1 cellular context compared by ENCODE assay signal in genomic region chr11:66480116-66480938, GRCh38.
TF ChIP-seq lines count a peak whose summit lies in the region.

Gene DPP3, plus strand, starts transcription at chr11:66480434. Its CDS starts 1,767 bp downstream, at chr11:66482201.

TF ChIP-seq in H1, 55 proteins besides CTCF, POLR2A, EP300 and RAD21 (continued from another document):
- TF ChIP-seq, protein P1, sequence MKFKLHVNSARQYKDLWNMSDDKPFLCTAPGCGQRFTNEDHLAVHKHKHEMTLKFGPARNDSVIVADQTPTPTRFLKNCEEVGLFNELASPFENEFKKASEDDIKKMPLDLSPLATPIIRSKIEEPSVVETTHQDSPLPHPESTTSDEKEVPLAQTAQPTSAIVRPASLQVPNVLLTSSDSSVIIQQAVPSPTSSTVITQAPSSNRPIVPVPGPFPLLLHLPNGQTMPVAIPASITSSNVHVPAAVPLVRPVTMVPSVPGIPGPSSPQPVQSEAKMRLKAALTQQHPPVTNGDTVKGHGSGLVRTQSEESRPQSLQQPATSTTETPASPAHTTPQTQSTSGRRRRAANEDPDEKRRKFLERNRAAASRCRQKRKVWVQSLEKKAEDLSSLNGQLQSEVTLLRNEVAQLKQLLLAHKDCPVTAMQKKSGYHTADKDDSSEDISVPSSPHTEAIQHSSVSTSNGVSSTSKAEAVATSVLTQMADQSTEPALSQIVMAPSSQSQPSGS (IDR thresholded peaks at IDR 0.05; ENCODE audit: low read length): no peak; the same call in 1 of the 2 replicates
- TF ChIP-seq JUND (IDR thresholded peaks at IDR 0.05; ENCODE audit: low read length) (no peak), RBBP5 (IDR thresholded peaks at IDR 0.05; ENCODE audit: borderline replicate concordance, low read depth, low read length) (peak; percentile 95), KDM4A (IDR thresholded peaks at IDR 0.05; ENCODE audit: low read depth, low read length, severe bottlenecking) (peak; percentile 6), POLR2AphosphoS5 (IDR thresholded peaks at IDR 0.05; ENCODE audit: low read depth, low read length) (0 out of 2 replicates have a peak, but pooled peaks have one; percentile 72), SP4 (IDR thresholded peaks at IDR 0.05; ENCODE audit: low read length) (peak; percentile 86), SP2 (IDR thresholded peaks at IDR 0.05; ENCODE audit: low read length) (peak; percentile 56), POU5F1 (IDR thresholded peaks at IDR 0.05; ENCODE audit: low read depth, low read length) (no peak), TEAD4 (IDR thresholded peaks at IDR 0.05; ENCODE audit: low read depth, low read length) (no peak), BACH1 (IDR thresholded peaks at IDR 0.05; ENCODE audit: low read length) (no peak), CHD1 (IDR thresholded peaks at IDR 0.05; ENCODE audit: low read depth, low read length) (no peak), TAF7 (optimal IDR thresholded peaks at IDR 0.05; ENCODE audit: borderline replicate concordance, low read depth, low read length) (peak; percentile 73), SP1 (IDR thresholded peaks at IDR 0.05; ENCODE audit: low read depth, low read length) (peak; percentile 88), RXRA (IDR thresholded peaks at IDR 0.05; ENCODE audit: insufficient read depth, low read depth, low read length) (no peak), GABPA (IDR thresholded peaks at IDR 0.05; ENCODE audit: borderline replicate concordance, insufficient read depth, low read length) (no peak), NRF1 (IDR thresholded peaks at IDR 0.05; ENCODE audit: low read depth, low read length) (no peak), SAP30 (IDR thresholded peaks at IDR 0.05; ENCODE audit: insufficient read depth, insufficient replicate concordance, low read length) (peak; percentile 66), FOSL1 (IDR thresholded peaks at IDR 0.05; ENCODE audit: insufficient read depth, low read depth, low read length) (no peak), CHD2 (IDR thresholded peaks at IDR 0.05; ENCODE audit: low read length) (peak; percentile 83), RFX5 (IDR thresholded peaks at IDR 0.05; ENCODE audit: borderline replicate concordance, low read depth, low read length) (no peak), RNF2 (IDR thresholded peaks at IDR 0.05; ENCODE audit: borderline replicate concordance, low read depth, low read length, missing control alignments, poor library complexity, severe bottlenecking) (no peak), KDM1A (IDR thresholded peaks at IDR 0.05; ENCODE audit: borderline replicate concordance, low read length) (peak; percentile 98), EGR1 (IDR thresholded peaks at IDR 0.05; ENCODE audit: borderline replicate concordance, low read depth, low read length) (peak; percentile 19; the same call in 1 of the 2 replicates), MAFK (IDR thresholded peaks at IDR 0.05; ENCODE audit: low read depth, low read length) (no peak), ZNF274 (IDR thresholded peaks at IDR 0.05; ENCODE audit: borderline replicate concordance, extremely low read depth, low read length) (no peak), TCF12 (IDR thresholded peaks at IDR 0.05; ENCODE audit: low read depth, low read length) (no peak), SRF (IDR thresholded peaks at IDR 0.05; ENCODE audit: low read depth, low read length) (no peak), JUN (IDR thresholded peaks at IDR 0.05; ENCODE audit: low read depth, low read length) (no peak), CBX5 (IDR thresholded peaks at IDR 0.05; ENCODE audit: low read depth, low read length) (no peak), SIRT6 (IDR thresholded peaks at IDR 0.05; ENCODE audit: low read length) (no peak), USF2 (IDR thresholded peaks at IDR 0.05; ENCODE audit: low read length) (no peak; the same call in 1 of the 2 replicates), KDM5A (IDR thresholded peaks at IDR 0.05; ENCODE audit: low read length) (no peak), MAX (IDR thresholded peaks at IDR 0.05) (peak; percentile 58), ASH2L (IDR thresholded peaks at IDR 0.05; ENCODE audit: low read length) (peak; percentile 69), SIN3A (conservative IDR thresholded peaks at IDR 0.05 in 1 of 2, IDR thresholded peaks at IDR 0.05 in 1 of 2; ENCODE audit: low read depth in 1 of 2, low read length in 2 of 2) (peak; percentile 94 to 95), YY1 (IDR thresholded peaks at IDR 0.05; ENCODE audit: low read depth, low read length) (peak; percentile 7; the same call in 1 of the 2 replicates), TAF1 (IDR thresholded peaks at IDR 0.05; ENCODE audit: low read depth, low read length) (peak; percentile 77), HDAC2 (IDR thresholded peaks at IDR 0.05; ENCODE audit: borderline replicate concordance in 1 of 2, low read depth in 2 of 2, low read length in 2 of 2) (peak in 1 of 2 experiments; percentile 74; a peak in 2 of 4 replicates), NANOG (IDR thresholded peaks at IDR 0.05; ENCODE audit: insufficient read depth, low read depth, low read length, poor library complexity, severe bottlenecking) (no peak), SIX5 (IDR thresholded peaks at IDR 0.05; ENCODE audit: low read depth, low read length) (no peak), BCL11A (IDR thresholded peaks at IDR 0.05; ENCODE audit: low read depth in 2 of 2, low read length in 2 of 2) (no peak), CREB1 (IDR thresholded peaks at IDR 0.05) (peak; percentile 64), SUZ12 (IDR thresholded peaks at IDR 0.05; ENCODE audit: low read length) (no peak), HDAC6 (IDR thresholded peaks at IDR 0.05; ENCODE audit: low read depth, low read length) (no peak), CBX8 (IDR thresholded peaks at IDR 0.05; ENCODE audit: borderline replicate concordance, low read depth, low read length) (no peak)
- TF ChIP-seq, protein P2, sequence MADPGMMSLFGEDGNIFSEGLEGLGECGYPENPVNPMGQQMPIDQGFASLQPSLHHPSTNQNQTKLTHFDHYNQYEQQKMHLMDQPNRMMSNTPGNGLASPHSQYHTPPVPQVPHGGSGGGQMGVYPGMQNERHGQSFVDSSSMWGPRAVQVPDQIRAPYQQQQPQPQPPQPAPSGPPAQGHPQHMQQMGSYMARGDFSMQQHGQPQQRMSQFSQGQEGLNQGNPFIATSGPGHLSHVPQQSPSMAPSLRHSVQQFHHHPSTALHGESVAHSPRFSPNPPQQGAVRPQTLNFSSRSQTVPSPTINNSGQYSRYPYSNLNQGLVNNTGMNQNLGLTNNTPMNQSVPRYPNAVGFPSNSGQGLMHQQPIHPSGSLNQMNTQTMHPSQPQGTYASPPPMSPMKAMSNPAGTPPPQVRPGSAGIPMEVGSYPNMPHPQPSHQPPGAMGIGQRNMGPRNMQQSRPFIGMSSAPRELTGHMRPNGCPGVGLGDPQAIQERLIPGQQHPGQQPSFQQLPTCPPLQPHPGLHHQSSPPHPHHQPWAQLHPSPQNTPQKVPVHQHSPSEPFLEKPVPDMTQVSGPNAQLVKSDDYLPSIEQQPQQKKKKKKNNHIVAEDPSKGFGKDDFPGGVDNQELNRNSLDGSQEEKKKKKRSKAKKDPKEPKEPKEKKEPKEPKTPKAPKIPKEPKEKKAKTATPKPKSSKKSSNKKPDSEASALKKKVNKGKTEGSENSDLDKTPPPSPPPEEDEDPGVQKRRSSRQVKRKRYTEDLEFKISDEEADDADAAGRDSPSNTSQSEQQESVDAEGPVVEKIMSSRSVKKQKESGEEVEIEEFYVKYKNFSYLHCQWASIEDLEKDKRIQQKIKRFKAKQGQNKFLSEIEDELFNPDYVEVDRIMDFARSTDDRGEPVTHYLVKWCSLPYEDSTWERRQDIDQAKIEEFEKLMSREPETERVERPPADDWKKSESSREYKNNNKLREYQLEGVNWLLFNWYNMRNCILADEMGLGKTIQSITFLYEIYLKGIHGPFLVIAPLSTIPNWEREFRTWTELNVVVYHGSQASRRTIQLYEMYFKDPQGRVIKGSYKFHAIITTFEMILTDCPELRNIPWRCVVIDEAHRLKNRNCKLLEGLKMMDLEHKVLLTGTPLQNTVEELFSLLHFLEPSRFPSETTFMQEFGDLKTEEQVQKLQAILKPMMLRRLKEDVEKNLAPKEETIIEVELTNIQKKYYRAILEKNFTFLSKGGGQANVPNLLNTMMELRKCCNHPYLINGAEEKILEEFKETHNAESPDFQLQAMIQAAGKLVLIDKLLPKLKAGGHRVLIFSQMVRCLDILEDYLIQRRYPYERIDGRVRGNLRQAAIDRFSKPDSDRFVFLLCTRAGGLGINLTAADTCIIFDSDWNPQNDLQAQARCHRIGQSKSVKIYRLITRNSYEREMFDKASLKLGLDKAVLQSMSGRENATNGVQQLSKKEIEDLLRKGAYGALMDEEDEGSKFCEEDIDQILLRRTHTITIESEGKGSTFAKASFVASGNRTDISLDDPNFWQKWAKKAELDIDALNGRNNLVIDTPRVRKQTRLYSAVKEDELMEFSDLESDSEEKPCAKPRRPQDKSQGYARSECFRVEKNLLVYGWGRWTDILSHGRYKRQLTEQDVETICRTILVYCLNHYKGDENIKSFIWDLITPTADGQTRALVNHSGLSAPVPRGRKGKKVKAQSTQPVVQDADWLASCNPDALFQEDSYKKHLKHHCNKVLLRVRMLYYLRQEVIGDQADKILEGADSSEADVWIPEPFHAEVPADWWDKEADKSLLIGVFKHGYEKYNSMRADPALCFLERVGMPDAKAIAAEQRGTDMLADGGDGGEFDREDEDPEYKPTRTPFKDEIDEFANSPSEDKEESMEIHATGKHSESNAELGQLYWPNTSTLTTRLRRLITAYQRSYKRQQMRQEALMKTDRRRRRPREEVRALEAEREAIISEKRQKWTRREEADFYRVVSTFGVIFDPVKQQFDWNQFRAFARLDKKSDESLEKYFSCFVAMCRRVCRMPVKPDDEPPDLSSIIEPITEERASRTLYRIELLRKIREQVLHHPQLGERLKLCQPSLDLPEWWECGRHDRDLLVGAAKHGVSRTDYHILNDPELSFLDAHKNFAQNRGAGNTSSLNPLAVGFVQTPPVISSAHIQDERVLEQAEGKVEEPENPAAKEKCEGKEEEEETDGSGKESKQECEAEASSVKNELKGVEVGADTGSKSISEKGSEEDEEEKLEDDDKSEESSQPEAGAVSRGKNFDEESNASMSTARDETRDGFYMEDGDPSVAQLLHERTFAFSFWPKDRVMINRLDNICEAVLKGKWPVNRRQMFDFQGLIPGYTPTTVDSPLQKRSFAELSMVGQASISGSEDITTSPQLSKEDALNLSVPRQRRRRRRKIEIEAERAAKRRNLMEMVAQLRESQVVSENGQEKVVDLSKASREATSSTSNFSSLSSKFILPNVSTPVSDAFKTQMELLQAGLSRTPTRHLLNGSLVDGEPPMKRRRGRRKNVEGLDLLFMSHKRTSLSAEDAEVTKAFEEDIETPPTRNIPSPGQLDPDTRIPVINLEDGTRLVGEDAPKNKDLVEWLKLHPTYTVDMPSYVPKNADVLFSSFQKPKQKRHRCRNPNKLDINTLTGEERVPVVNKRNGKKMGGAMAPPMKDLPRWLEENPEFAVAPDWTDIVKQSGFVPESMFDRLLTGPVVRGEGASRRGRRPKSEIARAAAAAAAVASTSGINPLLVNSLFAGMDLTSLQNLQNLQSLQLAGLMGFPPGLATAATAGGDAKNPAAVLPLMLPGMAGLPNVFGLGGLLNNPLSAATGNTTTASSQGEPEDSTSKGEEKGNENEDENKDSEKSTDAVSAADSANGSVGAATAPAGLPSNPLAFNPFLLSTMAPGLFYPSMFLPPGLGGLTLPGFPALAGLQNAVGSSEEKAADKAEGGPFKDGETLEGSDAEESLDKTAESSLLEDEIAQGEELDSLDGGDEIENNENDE (IDR thresholded peaks at IDR 0.05; ENCODE audit: insufficient replicate concordance, low read length): no peak
- TF ChIP-seq, protein P3, sequence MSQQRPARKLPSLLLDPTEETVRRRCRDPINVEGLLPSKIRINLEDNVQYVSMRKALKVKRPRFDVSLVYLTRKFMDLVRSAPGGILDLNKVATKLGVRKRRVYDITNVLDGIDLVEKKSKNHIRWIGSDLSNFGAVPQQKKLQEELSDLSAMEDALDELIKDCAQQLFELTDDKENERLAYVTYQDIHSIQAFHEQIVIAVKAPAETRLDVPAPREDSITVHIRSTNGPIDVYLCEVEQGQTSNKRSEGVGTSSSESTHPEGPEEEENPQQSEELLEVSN (IDR thresholded peaks at IDR 0.05): peak; percentile 60; the same call in 1 of the 2 replicates
- TF ChIP-seq, protein P4, sequence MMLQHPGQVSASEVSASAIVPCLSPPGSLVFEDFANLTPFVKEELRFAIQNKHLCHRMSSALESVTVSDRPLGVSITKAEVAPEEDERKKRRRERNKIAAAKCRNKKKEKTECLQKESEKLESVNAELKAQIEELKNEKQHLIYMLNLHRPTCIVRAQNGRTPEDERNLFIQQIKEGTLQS (IDR thresholded peaks at IDR 0.05; ENCODE audit: insufficient read depth, low read depth, low read length): no peak
TF ChIP-seq in H1: peak in this region for 21.
